Comparison of ENCODE assay signal across 2 cellular contexts in the genomic region with DNA sequence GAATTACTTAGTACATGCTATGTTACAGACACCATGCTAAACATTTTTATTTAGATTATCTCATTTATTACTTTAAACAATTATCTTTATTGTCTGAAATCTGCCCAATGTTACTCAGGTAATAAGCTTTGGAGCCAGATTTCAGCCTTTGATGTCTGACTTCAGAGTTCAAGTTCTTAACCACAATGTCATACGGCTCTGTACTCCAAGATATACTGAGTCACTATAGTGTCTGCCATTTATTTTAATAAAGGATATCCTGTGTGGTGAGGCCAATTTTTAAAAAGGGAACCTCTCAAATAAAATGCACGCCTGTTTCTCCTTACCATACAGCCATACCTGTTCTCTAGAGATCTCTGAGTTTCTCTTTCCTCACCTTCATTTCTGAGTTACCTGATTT.
TF ChIP-seq lines count a peak whose summit lies in the region.

No MANE protein-coding gene starts in this region.

TF ChIP-seq in GM23338, 12 proteins besides CTCF, POLR2A, EP300 and RAD21:
- TF ChIP-seq, protein P1, sequence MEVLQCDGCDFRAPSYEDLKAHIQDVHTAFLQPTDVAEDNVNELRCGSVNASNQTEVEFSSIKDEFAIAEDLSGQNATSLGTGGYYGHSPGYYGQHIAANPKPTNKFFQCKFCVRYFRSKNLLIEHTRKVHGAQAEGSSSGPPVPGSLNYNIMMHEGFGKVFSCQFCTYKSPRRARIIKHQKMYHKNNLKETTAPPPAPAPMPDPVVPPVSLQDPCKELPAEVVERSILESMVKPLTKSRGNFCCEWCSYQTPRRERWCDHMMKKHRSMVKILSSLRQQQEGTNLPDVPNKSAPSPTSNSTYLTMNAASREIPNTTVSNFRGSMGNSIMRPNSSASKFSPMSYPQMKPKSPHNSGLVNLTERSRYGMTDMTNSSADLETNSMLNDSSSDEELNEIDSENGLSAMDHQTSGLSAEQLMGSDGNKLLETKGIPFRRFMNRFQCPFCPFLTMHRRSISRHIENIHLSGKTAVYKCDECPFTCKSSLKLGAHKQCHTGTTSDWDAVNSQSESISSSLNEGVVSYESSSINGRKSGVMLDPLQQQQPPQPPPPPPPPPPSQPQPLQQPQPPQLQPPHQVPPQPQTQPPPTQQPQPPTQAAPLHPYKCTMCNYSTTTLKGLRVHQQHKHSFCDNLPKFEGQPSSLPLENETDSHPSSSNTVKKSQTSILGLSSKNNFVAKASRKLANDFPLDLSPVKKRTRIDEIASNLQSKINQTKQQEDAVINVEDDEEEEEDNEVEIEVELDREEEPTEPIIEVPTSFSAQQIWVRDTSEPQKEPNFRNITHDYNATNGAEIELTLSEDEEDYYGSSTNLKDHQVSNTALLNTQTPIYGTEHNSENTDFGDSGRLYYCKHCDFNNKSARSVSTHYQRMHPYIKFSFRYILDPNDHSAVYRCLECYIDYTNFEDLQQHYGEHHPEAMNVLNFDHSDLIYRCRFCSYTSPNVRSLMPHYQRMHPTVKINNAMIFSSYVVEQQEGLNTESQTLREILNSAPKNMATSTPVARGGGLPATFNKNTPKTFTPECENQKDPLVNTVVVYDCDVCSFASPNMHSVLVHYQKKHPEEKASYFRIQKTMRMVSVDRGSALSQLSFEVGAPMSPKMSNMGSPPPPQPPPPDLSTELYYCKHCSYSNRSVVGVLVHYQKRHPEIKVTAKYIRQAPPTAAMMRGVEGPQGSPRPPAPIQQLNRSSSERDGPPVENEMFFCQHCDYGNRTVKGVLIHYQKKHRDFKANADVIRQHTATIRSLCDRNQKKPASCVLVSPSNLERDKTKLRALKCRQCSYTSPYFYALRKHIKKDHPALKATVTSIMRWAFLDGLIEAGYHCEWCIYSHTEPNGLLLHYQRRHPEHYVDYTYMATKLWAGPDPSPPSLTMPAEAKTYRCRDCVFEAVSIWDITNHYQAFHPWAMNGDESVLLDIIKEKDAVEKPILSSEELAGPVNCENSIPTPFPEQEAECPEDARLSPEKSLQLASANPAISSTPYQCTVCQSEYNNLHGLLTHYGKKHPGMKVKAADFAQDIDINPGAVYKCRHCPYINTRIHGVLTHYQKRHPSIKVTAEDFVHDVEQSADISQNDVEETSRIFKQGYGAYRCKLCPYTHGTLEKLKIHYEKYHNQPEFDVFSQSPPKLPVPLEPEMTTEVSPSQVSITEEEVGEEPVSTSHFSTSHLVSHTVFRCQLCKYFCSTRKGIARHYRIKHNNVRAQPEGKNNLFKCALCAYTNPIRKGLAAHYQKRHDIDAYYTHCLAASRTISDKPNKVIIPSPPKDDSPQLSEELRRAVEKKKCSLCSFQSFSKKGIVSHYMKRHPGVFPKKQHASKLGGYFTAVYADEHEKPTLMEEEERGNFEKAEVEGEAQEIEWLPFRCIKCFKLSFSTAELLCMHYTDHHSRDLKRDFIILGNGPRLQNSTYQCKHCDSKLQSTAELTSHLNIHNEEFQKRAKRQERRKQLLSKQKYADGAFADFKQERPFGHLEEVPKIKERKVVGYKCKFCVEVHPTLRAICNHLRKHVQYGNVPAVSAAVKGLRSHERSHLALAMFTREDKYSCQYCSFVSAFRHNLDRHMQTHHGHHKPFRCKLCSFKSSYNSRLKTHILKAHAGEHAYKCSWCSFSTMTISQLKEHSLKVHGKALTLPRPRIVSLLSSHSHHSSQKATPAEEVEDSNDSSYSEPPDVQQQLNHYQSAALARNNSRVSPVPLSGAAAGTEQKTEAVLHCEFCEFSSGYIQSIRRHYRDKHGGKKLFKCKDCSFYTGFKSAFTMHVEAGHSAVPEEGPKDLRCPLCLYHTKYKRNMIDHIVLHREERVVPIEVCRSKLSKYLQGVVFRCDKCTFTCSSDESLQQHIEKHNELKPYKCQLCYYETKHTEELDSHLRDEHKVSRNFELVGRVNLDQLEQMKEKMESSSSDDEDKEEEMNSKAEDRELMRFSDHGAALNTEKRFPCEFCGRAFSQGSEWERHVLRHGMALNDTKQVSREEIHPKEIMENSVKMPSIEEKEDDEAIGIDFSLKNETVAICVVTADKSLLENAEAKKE (CRISPR knock-in tag; IDR thresholded peaks at IDR 0.05): no peak
- no peak for TF ChIP-seq EZH2phosphoT487 (IDR thresholded peaks at IDR 0.05; ENCODE audit: unreplicated experiment)
- TF ChIP-seq, protein P2, sequence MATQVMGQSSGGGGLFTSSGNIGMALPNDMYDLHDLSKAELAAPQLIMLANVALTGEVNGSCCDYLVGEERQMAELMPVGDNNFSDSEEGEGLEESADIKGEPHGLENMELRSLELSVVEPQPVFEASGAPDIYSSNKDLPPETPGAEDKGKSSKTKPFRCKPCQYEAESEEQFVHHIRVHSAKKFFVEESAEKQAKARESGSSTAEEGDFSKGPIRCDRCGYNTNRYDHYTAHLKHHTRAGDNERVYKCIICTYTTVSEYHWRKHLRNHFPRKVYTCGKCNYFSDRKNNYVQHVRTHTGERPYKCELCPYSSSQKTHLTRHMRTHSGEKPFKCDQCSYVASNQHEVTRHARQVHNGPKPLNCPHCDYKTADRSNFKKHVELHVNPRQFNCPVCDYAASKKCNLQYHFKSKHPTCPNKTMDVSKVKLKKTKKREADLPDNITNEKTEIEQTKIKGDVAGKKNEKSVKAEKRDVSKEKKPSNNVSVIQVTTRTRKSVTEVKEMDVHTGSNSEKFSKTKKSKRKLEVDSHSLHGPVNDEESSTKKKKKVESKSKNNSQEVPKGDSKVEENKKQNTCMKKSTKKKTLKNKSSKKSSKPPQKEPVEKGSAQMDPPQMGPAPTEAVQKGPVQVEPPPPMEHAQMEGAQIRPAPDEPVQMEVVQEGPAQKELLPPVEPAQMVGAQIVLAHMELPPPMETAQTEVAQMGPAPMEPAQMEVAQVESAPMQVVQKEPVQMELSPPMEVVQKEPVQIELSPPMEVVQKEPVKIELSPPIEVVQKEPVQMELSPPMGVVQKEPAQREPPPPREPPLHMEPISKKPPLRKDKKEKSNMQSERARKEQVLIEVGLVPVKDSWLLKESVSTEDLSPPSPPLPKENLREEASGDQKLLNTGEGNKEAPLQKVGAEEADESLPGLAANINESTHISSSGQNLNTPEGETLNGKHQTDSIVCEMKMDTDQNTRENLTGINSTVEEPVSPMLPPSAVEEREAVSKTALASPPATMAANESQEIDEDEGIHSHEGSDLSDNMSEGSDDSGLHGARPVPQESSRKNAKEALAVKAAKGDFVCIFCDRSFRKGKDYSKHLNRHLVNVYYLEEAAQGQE (IDR thresholded peaks at IDR 0.05; ENCODE audit: unreplicated experiment): no peak

TF ChIP-seq in SK-N-SH, 30 proteins besides CTCF, POLR2A, EP300 and RAD21 (continued from another document):
- TF ChIP-seq, protein P3, sequence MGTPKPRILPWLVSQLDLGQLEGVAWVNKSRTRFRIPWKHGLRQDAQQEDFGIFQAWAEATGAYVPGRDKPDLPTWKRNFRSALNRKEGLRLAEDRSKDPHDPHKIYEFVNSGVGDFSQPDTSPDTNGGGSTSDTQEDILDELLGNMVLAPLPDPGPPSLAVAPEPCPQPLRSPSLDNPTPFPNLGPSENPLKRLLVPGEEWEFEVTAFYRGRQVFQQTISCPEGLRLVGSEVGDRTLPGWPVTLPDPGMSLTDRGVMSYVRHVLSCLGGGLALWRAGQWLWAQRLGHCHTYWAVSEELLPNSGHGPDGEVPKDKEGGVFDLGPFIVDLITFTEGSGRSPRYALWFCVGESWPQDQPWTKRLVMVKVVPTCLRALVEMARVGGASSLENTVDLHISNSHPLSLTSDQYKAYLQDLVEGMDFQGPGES (IDR thresholded peaks at IDR 0.05; ENCODE audit: low read depth, low read length): no peak
- TF ChIP-seq RFX5 (IDR thresholded peaks at IDR 0.05; ENCODE audit: low read length) (no peak), USF1 (IDR thresholded peaks at IDR 0.05; ENCODE audit: borderline replicate concordance, low read depth) (no peak), NFIC (IDR thresholded peaks at IDR 0.05; ENCODE audit: borderline replicate concordance) (no peak)
